Comparison of ENCODE assay signal across 1 cellular context in the genomic region with DNA sequence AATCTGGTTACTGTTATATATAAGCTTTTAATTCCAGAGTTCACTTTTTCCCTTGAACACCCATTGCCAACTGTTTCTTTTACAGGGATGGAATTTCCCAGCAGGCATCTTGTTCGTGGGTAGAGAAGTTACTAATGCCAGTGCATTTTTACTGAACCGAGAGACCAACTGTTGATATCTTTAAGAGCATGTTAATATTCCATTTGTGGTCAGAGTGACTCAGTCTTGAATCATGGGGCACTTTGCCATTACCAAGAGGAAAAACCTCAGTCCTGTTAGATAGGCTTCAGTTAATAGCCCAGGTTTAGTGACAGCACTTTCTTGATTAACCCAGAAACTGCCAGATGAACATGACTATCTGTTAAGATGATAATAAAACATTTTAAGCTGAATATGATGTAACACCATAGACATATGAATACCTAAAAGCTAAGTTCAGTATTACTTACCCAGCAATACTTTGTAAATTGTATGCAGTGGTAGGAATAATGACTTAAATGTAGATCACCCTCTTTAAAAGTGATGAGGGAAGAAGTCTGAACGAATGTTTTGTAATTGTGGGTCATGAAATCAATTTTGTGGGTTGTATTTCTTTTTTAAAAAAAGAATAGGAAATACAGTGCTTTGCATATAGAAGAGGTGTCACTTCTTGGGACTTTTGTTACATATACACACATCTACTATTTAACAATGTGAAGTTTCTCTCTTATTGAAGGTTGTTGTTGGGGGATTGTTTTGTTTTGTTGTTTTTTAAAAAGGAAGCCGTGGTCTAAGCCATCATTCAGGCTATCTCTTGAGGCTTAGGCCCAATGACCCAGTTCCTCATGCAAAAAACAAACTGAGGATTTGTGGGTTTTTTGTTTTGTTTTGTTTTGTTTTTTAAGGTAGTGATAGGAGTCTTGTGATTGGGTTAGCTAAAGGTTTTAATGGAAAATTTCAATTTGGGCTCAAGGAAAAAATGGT.
TF ChIP-seq lines count a peak whose summit lies in the region.

No MANE protein-coding gene starts in this region.

TF ChIP-seq in HEK293, 187 proteins besides CTCF, POLR2A, EP300 and RAD21 (continued from another document and continues in another):
- peak; percentile 80 for TF ChIP-seq FEZF1 (tag by site-specific recombination; IDR thresholded peaks at IDR 0.05)
- TF ChIP-seq GLI2 (tag by site-specific recombination; IDR thresholded peaks at IDR 0.05; ENCODE audit: borderline replicate concordance, low read depth): peak; percentile 45; the same call in 1 of the 2 replicates
- TF ChIP-seq, protein P1, sequence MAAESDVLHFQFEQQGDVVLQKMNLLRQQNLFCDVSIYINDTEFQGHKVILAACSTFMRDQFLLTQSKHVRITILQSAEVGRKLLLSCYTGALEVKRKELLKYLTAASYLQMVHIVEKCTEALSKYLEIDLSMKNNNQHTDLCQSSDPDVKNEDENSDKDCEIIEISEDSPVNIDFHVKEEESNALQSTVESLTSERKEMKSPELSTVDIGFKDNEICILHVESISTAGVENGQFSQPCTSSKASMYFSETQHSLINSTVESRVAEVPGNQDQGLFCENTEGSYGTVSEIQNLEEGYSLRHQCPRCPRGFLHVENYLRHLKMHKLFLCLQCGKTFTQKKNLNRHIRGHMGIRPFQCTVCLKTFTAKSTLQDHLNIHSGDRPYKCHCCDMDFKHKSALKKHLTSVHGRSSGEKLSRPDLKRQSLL (tag by site-specific recombination; IDR thresholded peaks at IDR 0.05): no peak
- peak; percentile 56; the same call in 1 of the 2 replicates for TF ChIP-seq ZNF394 (tag by site-specific recombination; IDR thresholded peaks at IDR 0.05; ENCODE audit: borderline replicate concordance)
- 0 out of 2 replicates have a peak, but pooled peaks have one; percentile 25 for TF ChIP-seq PRDM1 (tag by site-specific recombination; IDR thresholded peaks at IDR 0.05)
- TF ChIP-seq, protein P2, sequence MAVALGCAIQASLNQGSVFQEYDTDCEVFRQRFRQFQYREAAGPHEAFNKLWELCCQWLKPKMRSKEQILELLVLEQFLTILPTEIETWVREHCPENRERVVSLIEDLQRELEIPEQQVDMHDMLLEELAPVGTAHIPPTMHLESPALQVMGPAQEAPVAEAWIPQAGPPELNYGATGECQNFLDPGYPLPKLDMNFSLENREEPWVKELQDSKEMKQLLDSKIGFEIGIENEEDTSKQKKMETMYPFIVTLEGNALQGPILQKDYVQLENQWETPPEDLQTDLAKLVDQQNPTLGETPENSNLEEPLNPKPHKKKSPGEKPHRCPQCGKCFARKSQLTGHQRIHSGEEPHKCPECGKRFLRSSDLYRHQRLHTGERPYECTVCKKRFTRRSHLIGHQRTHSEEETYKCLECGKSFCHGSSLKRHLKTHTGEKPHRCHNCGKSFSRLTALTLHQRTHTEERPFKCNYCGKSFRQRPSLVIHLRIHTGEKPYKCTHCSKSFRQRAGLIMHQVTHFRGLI (tag by site-specific recombination; IDR thresholded peaks at IDR 0.05): no peak
- no peak for TF ChIP-seq ZNF302 (tag by site-specific recombination; IDR thresholded peaks at IDR 0.05; ENCODE audit: low read depth)
- TF ChIP-seq, protein P3, sequence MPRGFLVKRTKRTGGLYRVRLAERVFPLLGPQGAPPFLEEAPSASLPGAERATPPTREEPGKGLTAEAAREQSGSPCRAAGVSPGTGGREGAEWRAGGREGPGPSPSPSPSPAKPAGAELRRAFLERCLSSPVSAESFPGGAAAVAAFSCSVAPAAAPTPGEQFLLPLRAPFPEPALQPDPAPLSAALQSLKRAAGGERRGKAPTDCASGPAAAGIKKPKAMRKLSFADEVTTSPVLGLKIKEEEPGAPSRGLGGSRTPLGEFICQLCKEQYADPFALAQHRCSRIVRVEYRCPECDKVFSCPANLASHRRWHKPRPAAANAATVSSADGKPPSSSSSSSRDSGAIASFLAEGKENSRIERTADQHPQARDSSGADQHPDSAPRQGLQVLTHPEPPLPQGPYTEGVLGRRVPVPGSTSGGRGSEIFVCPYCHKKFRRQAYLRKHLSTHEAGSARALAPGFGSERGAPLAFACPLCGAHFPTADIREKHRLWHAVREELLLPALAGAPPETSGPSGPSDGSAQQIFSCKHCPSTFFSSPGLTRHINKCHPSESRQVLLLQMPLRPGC (tag by site-specific recombination; IDR thresholded peaks at IDR 0.05): peak; percentile 70
- TF ChIP-seq SP3 (tag by site-specific recombination; IDR thresholded peaks at IDR 0.05): 0 out of 2 replicates have a peak, but pooled peaks have one; percentile 21
- TF ChIP-seq SP7 (tag by site-specific recombination; IDR thresholded peaks at IDR 0.05): peak; percentile 75
- peak; percentile 26; the same call in 1 of the 2 replicates for TF ChIP-seq ZNF76 (tag by site-specific recombination; IDR thresholded peaks at IDR 0.05; ENCODE audit: borderline replicate concordance, low read depth)
- 0 out of 2 replicates have a peak, but pooled peaks have one; percentile 17 for TF ChIP-seq KLF8 (tag by site-specific recombination; IDR thresholded peaks at IDR 0.05)
- TF ChIP-seq, protein P4, sequence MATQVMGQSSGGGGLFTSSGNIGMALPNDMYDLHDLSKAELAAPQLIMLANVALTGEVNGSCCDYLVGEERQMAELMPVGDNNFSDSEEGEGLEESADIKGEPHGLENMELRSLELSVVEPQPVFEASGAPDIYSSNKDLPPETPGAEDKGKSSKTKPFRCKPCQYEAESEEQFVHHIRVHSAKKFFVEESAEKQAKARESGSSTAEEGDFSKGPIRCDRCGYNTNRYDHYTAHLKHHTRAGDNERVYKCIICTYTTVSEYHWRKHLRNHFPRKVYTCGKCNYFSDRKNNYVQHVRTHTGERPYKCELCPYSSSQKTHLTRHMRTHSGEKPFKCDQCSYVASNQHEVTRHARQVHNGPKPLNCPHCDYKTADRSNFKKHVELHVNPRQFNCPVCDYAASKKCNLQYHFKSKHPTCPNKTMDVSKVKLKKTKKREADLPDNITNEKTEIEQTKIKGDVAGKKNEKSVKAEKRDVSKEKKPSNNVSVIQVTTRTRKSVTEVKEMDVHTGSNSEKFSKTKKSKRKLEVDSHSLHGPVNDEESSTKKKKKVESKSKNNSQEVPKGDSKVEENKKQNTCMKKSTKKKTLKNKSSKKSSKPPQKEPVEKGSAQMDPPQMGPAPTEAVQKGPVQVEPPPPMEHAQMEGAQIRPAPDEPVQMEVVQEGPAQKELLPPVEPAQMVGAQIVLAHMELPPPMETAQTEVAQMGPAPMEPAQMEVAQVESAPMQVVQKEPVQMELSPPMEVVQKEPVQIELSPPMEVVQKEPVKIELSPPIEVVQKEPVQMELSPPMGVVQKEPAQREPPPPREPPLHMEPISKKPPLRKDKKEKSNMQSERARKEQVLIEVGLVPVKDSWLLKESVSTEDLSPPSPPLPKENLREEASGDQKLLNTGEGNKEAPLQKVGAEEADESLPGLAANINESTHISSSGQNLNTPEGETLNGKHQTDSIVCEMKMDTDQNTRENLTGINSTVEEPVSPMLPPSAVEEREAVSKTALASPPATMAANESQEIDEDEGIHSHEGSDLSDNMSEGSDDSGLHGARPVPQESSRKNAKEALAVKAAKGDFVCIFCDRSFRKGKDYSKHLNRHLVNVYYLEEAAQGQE (tag by site-specific recombination; IDR thresholded peaks at IDR 0.05): no peak
- 0 out of 2 replicates have a peak, but pooled peaks have one; percentile 23 for TF ChIP-seq BCL11A (tag by site-specific recombination; IDR thresholded peaks at IDR 0.05; ENCODE audit: low read depth)
- TF ChIP-seq, protein P5, sequence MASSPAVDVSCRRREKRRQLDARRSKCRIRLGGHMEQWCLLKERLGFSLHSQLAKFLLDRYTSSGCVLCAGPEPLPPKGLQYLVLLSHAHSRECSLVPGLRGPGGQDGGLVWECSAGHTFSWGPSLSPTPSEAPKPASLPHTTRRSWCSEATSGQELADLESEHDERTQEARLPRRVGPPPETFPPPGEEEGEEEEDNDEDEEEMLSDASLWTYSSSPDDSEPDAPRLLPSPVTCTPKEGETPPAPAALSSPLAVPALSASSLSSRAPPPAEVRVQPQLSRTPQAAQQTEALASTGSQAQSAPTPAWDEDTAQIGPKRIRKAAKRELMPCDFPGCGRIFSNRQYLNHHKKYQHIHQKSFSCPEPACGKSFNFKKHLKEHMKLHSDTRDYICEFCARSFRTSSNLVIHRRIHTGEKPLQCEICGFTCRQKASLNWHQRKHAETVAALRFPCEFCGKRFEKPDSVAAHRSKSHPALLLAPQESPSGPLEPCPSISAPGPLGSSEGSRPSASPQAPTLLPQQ (tag by site-specific recombination; IDR thresholded peaks at IDR 0.05): peak; percentile 61
- TF ChIP-seq, protein P6, sequence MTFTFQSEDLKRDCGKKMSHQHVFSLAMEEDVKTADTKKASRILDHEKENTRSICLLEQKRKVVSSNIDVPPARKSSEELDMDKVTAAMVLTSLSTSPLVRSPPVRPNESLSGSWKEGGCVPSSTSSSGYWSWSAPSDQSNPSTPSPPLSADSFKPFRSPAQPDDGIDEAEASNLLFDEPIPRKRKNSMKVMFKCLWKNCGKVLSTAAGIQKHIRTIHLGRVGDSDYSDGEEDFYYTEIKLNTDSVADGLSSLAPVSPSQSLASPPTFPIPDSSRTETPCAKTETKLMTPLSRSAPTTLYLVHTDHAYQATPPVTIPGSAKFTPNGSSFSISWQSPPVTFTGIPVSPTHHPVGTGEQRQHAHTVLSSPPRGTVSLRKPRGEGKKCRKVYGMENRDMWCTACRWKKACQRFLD (tag by site-specific recombination; IDR thresholded peaks at IDR 0.05): no peak
- peak; percentile 52 for TF ChIP-seq IKZF3 (tag by site-specific recombination; IDR thresholded peaks at IDR 0.05)
- TF ChIP-seq ZBTB8A (tag by site-specific recombination; IDR thresholded peaks at IDR 0.05): no peak
- TF ChIP-seq ZBTB21 (tag by site-specific recombination; IDR thresholded peaks at IDR 0.05): peak; percentile 48
- no peak for TF ChIP-seq ZBTB20 (tag by site-specific recombination; IDR thresholded peaks at IDR 0.05)
- peak; percentile 56; the same call in 1 of the 2 replicates for TF ChIP-seq ZEB2 (tag by site-specific recombination; IDR thresholded peaks at IDR 0.05)
- TF ChIP-seq, protein P7, sequence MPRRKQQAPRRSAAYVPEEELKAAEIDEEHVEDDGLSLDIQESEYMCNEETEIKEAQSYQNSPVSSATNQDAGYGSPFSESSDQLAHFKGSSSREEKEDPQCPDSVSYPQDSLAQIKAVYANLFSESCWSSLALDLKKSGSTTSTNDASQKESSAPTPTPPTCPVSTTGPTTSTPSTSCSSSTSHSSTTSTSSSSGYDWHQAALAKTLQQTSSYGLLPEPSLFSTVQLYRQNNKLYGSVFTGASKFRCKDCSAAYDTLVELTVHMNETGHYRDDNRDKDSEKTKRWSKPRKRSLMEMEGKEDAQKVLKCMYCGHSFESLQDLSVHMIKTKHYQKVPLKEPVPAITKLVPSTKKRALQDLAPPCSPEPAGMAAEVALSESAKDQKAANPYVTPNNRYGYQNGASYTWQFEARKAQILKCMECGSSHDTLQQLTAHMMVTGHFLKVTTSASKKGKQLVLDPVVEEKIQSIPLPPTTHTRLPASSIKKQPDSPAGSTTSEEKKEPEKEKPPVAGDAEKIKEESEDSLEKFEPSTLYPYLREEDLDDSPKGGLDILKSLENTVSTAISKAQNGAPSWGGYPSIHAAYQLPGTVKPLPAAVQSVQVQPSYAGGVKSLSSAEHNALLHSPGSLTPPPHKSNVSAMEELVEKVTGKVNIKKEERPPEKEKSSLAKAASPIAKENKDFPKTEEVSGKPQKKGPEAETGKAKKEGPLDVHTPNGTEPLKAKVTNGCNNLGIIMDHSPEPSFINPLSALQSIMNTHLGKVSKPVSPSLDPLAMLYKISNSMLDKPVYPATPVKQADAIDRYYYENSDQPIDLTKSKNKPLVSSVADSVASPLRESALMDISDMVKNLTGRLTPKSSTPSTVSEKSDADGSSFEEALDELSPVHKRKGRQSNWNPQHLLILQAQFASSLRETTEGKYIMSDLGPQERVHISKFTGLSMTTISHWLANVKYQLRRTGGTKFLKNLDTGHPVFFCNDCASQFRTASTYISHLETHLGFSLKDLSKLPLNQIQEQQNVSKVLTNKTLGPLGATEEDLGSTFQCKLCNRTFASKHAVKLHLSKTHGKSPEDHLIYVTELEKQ (tag by site-specific recombination; IDR thresholded peaks at IDR 0.05; ENCODE audit: borderline replicate concordance): 0 out of 2 replicates have a peak, but pooled peaks have one; percentile 6
- TF ChIP-seq ZXDB (tag by site-specific recombination; IDR thresholded peaks at IDR 0.05): peak; percentile 64
- TF ChIP-seq, protein P8, sequence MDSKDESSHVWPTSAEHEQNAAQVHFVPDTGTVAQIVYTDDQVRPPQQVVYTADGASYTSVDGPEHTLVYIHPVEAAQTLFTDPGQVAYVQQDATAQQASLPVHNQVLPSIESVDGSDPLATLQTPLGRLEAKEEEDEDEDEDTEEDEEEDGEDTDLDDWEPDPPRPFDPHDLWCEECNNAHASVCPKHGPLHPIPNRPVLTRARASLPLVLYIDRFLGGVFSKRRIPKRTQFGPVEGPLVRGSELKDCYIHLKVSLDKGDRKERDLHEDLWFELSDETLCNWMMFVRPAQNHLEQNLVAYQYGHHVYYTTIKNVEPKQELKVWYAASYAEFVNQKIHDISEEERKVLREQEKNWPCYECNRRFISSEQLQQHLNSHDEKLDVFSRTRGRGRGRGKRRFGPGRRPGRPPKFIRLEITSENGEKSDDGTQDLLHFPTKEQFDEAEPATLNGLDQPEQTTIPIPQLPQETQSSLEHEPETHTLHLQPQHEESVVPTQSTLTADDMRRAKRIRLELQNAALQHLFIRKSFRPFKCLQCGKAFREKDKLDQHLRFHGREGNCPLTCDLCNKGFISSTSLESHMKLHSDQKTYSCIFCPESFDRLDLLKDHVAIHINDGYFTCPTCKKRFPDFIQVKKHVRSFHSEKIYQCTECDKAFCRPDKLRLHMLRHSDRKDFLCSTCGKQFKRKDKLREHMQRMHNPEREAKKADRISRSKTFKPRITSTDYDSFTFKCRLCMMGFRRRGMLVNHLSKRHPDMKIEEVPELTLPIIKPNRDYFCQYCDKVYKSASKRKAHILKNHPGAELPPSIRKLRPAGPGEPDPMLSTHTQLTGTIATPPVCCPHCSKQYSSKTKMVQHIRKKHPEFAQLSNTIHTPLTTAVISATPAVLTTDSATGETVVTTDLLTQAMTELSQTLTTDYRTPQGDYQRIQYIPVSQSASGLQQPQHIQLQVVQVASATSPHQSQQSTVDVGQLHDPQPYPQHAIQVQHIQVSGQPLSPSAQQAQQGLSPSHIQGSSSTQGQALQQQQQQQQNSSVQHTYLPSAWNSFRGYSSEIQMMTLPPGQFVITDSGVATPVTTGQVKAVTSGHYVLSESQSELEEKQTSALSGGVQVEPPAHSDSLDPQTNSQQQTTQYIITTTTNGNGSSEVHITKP (tag by site-specific recombination; IDR thresholded peaks at IDR 0.05): peak; percentile 56
- TF ChIP-seq, protein P9, sequence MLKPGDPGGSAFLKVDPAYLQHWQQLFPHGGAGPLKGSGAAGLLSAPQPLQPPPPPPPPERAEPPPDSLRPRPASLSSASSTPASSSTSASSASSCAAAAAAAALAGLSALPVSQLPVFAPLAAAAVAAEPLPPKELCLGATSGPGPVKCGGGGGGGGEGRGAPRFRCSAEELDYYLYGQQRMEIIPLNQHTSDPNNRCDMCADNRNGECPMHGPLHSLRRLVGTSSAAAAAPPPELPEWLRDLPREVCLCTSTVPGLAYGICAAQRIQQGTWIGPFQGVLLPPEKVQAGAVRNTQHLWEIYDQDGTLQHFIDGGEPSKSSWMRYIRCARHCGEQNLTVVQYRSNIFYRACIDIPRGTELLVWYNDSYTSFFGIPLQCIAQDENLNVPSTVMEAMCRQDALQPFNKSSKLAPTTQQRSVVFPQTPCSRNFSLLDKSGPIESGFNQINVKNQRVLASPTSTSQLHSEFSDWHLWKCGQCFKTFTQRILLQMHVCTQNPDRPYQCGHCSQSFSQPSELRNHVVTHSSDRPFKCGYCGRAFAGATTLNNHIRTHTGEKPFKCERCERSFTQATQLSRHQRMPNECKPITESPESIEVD (tag by site-specific recombination; IDR thresholded peaks at IDR 0.05): peak; percentile 92
